ENCODE assay signal across 2 cellular contexts in the genomic region with DNA sequence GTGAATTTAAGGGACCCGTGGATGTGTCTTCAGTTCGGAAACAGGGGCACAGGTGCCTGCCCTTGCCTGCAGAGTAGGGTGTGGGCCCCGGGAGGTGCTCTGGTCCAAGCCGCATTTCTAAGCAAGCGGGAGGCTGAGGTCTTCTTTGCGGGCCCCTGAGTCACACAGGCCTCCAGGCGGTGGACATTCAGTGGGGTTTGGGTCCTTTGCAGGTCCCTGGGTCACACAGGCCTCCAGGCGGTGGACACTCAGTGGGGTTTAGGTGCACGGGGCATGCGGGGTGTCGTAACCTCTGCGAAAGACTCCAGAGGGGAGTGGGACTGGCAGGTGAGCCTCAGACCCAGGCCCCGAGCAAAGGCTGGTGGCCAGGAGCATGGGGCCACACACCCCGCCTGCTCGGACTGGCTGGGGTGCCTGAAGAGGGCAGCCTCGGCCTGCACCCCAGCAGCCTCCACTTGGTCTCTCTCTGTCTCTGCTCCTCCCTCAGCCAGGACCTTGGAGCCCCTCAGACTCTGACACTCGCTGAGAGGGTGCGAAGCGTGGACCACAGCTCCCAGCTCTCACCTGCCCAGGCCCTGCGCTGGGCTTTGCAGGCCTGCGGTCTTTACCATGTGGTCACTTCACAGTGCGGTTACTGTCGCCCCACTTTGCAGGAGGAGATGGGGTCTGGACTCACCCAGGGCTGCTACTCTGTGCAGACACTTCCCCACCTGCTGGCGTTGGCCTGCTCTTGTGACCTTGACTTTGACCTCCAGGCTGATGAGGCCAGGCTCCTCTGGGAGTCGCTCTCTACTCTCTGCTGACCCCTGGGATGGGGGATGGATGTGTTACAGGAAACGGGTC.
TF ChIP-seq lines count a peak whose summit lies in the region.

No MANE protein-coding gene starts in this region.

TF ChIP-seq in K562, 482 proteins besides CTCF, POLR2A, EP300 and RAD21 (continued from another document and continues in another):
- TF ChIP-seq STAT6 (CRISPR knock-in tag; IDR thresholded peaks at IDR 0.05) (no peak), ZNF232 (CRISPR knock-in tag; IDR thresholded peaks at IDR 0.05) (no peak), KLF10 (CRISPR knock-in tag; IDR thresholded peaks at IDR 0.05) (no peak), RERE (CRISPR knock-in tag; IDR thresholded peaks at IDR 0.05; ENCODE audit: borderline replicate concordance) (0 out of 2 replicates have a peak, but pooled peaks have one; percentile 60), FOXP4 (CRISPR knock-in tag; IDR thresholded peaks at IDR 0.05; ENCODE audit: borderline replicate concordance) (no peak), SMC3 (conservative IDR thresholded peaks at IDR 0.05; ENCODE audit: insufficient read depth, low read depth, low read length) (0 out of 2 replicates have a peak, but pooled peaks have one; percentile 14), BRD4 (IDR thresholded peaks at IDR 0.05) (0 out of 2 replicates have a peak, but pooled peaks have one; percentile 33), ZNF79 (CRISPR knock-in tag; IDR thresholded peaks at IDR 0.05; ENCODE audit: low read depth) (no peak), ZNF830 (CRISPR knock-in tag; IDR thresholded peaks at IDR 0.05) (no peak)
- TF ChIP-seq, protein P1, sequence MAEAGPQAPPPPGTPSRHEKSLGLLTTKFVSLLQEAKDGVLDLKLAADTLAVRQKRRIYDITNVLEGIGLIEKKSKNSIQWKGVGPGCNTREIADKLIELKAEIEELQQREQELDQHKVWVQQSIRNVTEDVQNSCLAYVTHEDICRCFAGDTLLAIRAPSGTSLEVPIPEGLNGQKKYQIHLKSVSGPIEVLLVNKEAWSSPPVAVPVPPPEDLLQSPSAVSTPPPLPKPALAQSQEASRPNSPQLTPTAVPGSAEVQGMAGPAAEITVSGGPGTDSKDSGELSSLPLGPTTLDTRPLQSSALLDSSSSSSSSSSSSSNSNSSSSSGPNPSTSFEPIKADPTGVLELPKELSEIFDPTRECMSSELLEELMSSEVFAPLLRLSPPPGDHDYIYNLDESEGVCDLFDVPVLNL (CRISPR knock-in tag; IDR thresholded peaks at IDR 0.05; ENCODE audit: low read depth) = no peak

TF ChIP-seq in HepG2, 621 proteins besides CTCF, POLR2A, EP300 and RAD21 (continued from another document and continues in another):
- no peak for TF ChIP-seq ZNF232 (CRISPR knock-in tag; IDR thresholded peaks at IDR 0.05; ENCODE audit: borderline replicate concordance)
- TF ChIP-seq PHF5A (CRISPR knock-in tag; IDR thresholded peaks at IDR 0.05; ENCODE audit: low read depth, unreplicated experiment) = no peak
- TF ChIP-seq, protein P2, sequence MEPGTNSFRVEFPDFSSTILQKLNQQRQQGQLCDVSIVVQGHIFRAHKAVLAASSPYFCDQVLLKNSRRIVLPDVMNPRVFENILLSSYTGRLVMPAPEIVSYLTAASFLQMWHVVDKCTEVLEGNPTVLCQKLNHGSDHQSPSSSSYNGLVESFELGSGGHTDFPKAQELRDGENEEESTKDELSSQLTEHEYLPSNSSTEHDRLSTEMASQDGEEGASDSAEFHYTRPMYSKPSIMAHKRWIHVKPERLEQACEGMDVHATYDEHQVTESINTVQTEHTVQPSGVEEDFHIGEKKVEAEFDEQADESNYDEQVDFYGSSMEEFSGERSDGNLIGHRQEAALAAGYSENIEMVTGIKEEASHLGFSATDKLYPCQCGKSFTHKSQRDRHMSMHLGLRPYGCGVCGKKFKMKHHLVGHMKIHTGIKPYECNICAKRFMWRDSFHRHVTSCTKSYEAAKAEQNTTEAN (CRISPR knock-in tag; conservative IDR thresholded peaks at IDR 0.05) = no peak
- TF ChIP-seq ZNF879 (CRISPR knock-in tag; IDR thresholded peaks at IDR 0.05) = no peak
- no peak for TF ChIP-seq PCBP2 (optimal IDR thresholded peaks at IDR 0.05; ENCODE audit: low read depth, low read length, poor library complexity, severe bottlenecking)
- TF ChIP-seq WIZ (CRISPR knock-in tag; IDR thresholded peaks at IDR 0.05) = no peak
- no peak for TF ChIP-seq MATR3 (CRISPR knock-in tag; IDR thresholded peaks at IDR 0.05)
- TF ChIP-seq U2AF1 (optimal IDR thresholded peaks at IDR 0.05; ENCODE audit: low read depth, low read length) = no peak
- TF ChIP-seq, protein P3, sequence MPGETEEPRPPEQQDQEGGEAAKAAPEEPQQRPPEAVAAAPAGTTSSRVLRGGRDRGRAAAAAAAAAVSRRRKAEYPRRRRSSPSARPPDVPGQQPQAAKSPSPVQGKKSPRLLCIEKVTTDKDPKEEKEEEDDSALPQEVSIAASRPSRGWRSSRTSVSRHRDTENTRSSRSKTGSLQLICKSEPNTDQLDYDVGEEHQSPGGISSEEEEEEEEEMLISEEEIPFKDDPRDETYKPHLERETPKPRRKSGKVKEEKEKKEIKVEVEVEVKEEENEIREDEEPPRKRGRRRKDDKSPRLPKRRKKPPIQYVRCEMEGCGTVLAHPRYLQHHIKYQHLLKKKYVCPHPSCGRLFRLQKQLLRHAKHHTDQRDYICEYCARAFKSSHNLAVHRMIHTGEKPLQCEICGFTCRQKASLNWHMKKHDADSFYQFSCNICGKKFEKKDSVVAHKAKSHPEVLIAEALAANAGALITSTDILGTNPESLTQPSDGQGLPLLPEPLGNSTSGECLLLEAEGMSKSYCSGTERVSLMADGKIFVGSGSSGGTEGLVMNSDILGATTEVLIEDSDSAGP (CRISPR knock-in tag; IDR thresholded peaks at IDR 0.05; ENCODE audit: borderline replicate concordance) = peak; percentile 55; the same call in 1 of the 2 replicates
- TF ChIP-seq ZNF329 (CRISPR knock-in tag; IDR thresholded peaks at IDR 0.05; ENCODE audit: low read depth) = no peak
- TF ChIP-seq ELF3 (CRISPR knock-in tag; IDR thresholded peaks at IDR 0.05) = no peak
- no peak for TF ChIP-seq PRMT3 (CRISPR knock-in tag; IDR thresholded peaks at IDR 0.05; ENCODE audit: borderline replicate concordance, low read depth)
- no peak for TF ChIP-seq ZNF431 (CRISPR knock-in tag; IDR thresholded peaks at IDR 0.05; ENCODE audit: borderline replicate concordance, low read depth)
- TF ChIP-seq TARDBP (CRISPR knock-in tag; IDR thresholded peaks at IDR 0.05) = no peak
- TF ChIP-seq MED13 (CRISPR knock-in tag; IDR thresholded peaks at IDR 0.05) = no peak
- TF ChIP-seq JUNB (CRISPR knock-in tag; IDR thresholded peaks at IDR 0.05; ENCODE audit: borderline replicate concordance) = no peak
- no peak for TF ChIP-seq NCOA5 (CRISPR knock-in tag; IDR thresholded peaks at IDR 0.05)
- no peak; the same call in 1 of the 2 replicates for TF ChIP-seq HOXA3 (CRISPR knock-in tag; IDR thresholded peaks at IDR 0.05)
- no peak for TF ChIP-seq TCF12 (IDR thresholded peaks at IDR 0.05)
- no peak for TF ChIP-seq TCF12 (CRISPR knock-in tag; IDR thresholded peaks at IDR 0.05)
- no peak for TF ChIP-seq NFE2 (CRISPR knock-in tag; IDR thresholded peaks at IDR 0.05)
- TF ChIP-seq, protein P4, sequence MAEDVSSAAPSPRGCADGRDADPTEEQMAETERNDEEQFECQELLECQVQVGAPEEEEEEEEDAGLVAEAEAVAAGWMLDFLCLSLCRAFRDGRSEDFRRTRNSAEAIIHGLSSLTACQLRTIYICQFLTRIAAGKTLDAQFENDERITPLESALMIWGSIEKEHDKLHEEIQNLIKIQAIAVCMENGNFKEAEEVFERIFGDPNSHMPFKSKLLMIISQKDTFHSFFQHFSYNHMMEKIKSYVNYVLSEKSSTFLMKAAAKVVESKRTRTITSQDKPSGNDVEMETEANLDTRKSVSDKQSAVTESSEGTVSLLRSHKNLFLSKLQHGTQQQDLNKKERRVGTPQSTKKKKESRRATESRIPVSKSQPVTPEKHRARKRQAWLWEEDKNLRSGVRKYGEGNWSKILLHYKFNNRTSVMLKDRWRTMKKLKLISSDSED (CRISPR knock-in tag; IDR thresholded peaks at IDR 0.05) = no peak
- TF ChIP-seq ZNF546 (CRISPR knock-in tag; conservative IDR thresholded peaks at IDR 0.05) = no peak
- TF ChIP-seq ZNF230 (CRISPR knock-in tag; IDR thresholded peaks at IDR 0.05) = no peak
- TF ChIP-seq NFYC (CRISPR knock-in tag; IDR thresholded peaks at IDR 0.05) = no peak
- no peak for TF ChIP-seq NR2F2 (IDR thresholded peaks at IDR 0.05; ENCODE audit: borderline replicate concordance, low read depth)
- no peak for TF ChIP-seq HOXD1 (CRISPR knock-in tag; IDR thresholded peaks at IDR 0.05)
- no peak for TF ChIP-seq PHF20 (CRISPR knock-in tag; IDR thresholded peaks at IDR 0.05)
- TF ChIP-seq MEIS2 (CRISPR knock-in tag; IDR thresholded peaks at IDR 0.05) = no peak
- no peak for TF ChIP-seq ZNF331 (CRISPR knock-in tag; IDR thresholded peaks at IDR 0.05)
- TF ChIP-seq MTA1 (CRISPR knock-in tag; IDR thresholded peaks at IDR 0.05; ENCODE audit: borderline replicate concordance) = peak; percentile 38; the same call in 1 of the 2 replicates
- peak; percentile 35; the same call in 1 of the 2 replicates for TF ChIP-seq ZNF687 (CRISPR knock-in tag; IDR thresholded peaks at IDR 0.05)
- no peak for TF ChIP-seq ZNF44 (CRISPR knock-in tag; IDR thresholded peaks at IDR 0.05)
- TF ChIP-seq, protein P5, sequence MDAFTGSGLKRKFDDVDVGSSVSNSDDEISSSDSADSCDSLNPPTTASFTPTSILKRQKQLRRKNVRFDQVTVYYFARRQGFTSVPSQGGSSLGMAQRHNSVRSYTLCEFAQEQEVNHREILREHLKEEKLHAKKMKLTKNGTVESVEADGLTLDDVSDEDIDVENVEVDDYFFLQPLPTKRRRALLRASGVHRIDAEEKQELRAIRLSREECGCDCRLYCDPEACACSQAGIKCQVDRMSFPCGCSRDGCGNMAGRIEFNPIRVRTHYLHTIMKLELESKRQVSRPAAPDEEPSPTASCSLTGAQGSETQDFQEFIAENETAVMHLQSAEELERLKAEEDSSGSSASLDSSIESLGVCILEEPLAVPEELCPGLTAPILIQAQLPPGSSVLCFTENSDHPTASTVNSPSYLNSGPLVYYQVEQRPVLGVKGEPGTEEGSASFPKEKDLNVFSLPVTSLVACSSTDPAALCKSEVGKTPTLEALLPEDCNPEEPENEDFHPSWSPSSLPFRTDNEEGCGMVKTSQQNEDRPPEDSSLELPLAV (CRISPR knock-in tag; conservative IDR thresholded peaks at IDR 0.05; ENCODE audit: low read depth) = no peak
- TF ChIP-seq FOXP4 (CRISPR knock-in tag; IDR thresholded peaks at IDR 0.05) = no peak
- no peak for TF ChIP-seq ZNF451 (CRISPR knock-in tag; IDR thresholded peaks at IDR 0.05)
- TF ChIP-seq TBP (CRISPR knock-in tag; IDR thresholded peaks at IDR 0.05) = no peak
- TF ChIP-seq NR2C2 (CRISPR knock-in tag; IDR thresholded peaks at IDR 0.05; ENCODE audit: borderline replicate concordance) = no peak; the same call in 1 of the 2 replicates
- TF ChIP-seq SOX13 (IDR thresholded peaks at IDR 0.05) = no peak
- TF ChIP-seq SOX13 (CRISPR knock-in tag; conservative IDR thresholded peaks at IDR 0.05 in 1 of 2, IDR thresholded peaks at IDR 0.05 in 1 of 2) = 0 out of 4 replicates have a peak, but pooled peaks of 1 of the 2 experiments have one; percentile 19
- TF ChIP-seq, protein P6, sequence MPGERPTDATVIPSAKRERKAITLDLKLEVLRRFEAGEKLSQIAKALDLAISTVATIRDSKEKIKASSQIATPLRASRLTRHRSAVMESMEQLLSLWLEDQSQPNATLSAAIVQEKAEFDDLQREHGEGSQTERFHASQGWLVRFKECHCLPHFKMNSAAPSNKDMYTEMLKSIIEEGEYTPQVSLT (CRISPR knock-in tag; IDR thresholded peaks at IDR 0.05; ENCODE audit: borderline replicate concordance, low read depth) = no peak
- TF ChIP-seq ZNF775 (CRISPR knock-in tag; IDR thresholded peaks at IDR 0.05; ENCODE audit: borderline replicate concordance) = no peak
- no peak for TF ChIP-seq ATM (IDR thresholded peaks at IDR 0.05; ENCODE audit: borderline replicate concordance)
- no peak for TF ChIP-seq GPBP1L1 (CRISPR knock-in tag; IDR thresholded peaks at IDR 0.05)
- no peak for TF ChIP-seq POLR2AphosphoS2 (IDR thresholded peaks at IDR 0.05; ENCODE audit: low read depth, low read length)
- peak; percentile 95 for TF ChIP-seq SKI (IDR thresholded peaks at IDR 0.05; ENCODE audit: partially characterized antibody)
